In genomic region chr6:139569561-139569960, GRCh38 we compare ENCODE assay signal across 12 cellular contexts.
A peak's percentile ranks its signal among the peaks of the same experiment; 100 is the strongest.
DNase-seq lines count a peak whose midpoint lies in the region; ATAC-seq lines count a peak whose summit lies in the region.
"Had no signal": no experiment of that assay in that cellular context is flagged by ENCODE, and none has a peak within 500 bp of the region (broad histone marks: within the 10 kb centered on the region; RNA-seq: fewer than 3 reads in every experiment).

No MANE protein-coding gene starts in this region.

- peaks cover 8% of the 10 kb centered on the region for H3K9me3 ChIP-seq in mesodermal cell (ENCODE audit: control insufficient read depth, low read length)

- no peak overlapping the region for H3K4me3 ChIP-seq in mesodermal cell (ENCODE audit: extremely low read depth, insufficient read depth, low read length, poor library complexity, severe bottlenecking)

- H3K4me1 ChIP-seq in mesodermal cell (ENCODE audit: control insufficient read depth, insufficient read depth, low read length, poor library complexity, severe bottlenecking), result peaks cover 32% of the 10 kb centered on the region

- DNase-seq in EL, result peak; percentile 78
- peak; percentile 73 for DNase-seq in MV-4-11 (lab: John Stamatoyannopoulos, UW)
- DNase-seq in astrocyte of the hippocampus (ENCODE audit: low read depth, low spot score), result peak; percentile 46
- no peak for DNase-seq in amygdala (lab: John Stamatoyannopoulos, UW)
- no peak for DNase-seq in central memory CD4-positive, alpha-beta T cell
- DNase-seq in globus pallidus (ENCODE audit: low spot score), result no peak
- DNase-seq: activated B cell treated with CpG ODN at 0.5 μM for 24 hours; CD4-positive, CD25-positive, alpha-beta regulatory T cell; islet precursor cell; stimulated activated CD4-positive, alpha-beta T cell treated with anti-CD3 and anti-CD28 coated beads, Interleukin-15, amount 100 ng/mL, for 24 hours had no signal

- no peaks in the 10 kb centered on the region for H3K36me3 ChIP-seq in mesodermal cell (ENCODE audit: control insufficient read depth, insufficient read depth, low read length)

- WGBS in mesodermal cell (ENCODE audit: insufficient coverage in 2 of 2), 2 experiments, result 95 to 97% methylated on average over 4 of the region's 4 CpGs

- peak overlapping the region; percentile 91 for H3K27ac ChIP-seq in mesodermal cell (ENCODE audit: low read depth, low read length, severe bottlenecking)

- no peak for ATAC-seq in GM21528 (IDR thresholded peaks at IDR 0.05; ENCODE audit: low FRiP score, unreplicated experiment)

Comparison
In these comparisons a context has a peak if more than half of its experiments do, and no peak if none do; other contexts are left out.
1. DNase-seq: peak in EL (single experiment), MV-4-11 (single experiment) and astrocyte of the hippocampus (single experiment); none in amygdala (0 of 56), central memory CD4-positive, alpha-beta T cell (single experiment) and globus pallidus (single experiment).